ENCODE assay signal across 22 cellular contexts in the genomic region with DNA sequence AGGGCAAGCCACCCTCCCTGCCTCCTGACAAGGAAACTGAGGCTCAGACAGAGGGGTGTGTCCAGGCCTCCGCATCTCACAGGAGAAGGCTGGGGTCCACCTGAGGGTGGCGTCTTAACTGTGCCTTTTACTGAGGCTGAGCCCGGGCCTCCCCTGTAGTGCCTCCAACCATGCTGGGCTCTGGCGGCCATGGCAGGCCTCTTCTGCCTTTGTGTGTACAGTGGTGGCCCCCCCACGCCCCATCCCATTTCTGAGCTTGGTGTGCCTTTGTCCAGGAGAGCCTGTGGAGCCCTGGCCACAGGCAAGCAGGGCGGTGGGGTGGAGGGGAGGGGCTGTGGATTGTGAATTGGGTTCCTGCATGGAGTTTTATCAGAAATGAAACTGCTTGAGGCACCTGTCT.
"Had no signal": no experiment of that assay in that cellular context is flagged by ENCODE, and none has a peak within 500 bp of the region (broad histone marks: within the 10 kb centered on the region; RNA-seq: fewer than 3 reads in every experiment).

No MANE protein-coding gene starts in this region.

- DNase-seq: activated CD4-positive, alpha-beta T cell treated with anti-CD3 and anti-CD28 coated beads, Interleukin-2, amount 50 U/mL, for 1 hour; activated CD8-positive, alpha-beta memory T cell treated with anti-CD3 and anti-CD28 coated beads for 24 hours; activated CD8-positive, alpha-beta memory T cell treated with anti-CD3 and anti-CD28 coated beads, Interleukin-2, amount 50 U/mL, for 4 hours; activated naive CD4-positive, alpha-beta T cell treated with anti-CD3 and anti-CD28 coated beads for 36 hours; activated naive CD8-positive, alpha-beta T cell treated with anti-CD3 and anti-CD28 coated beads, Interleukin-2, amount 10 ng/mL, durations not matched to agents 7 days and 5 days; activated T-cell treated with anti-CD3 and anti-CD28 coated beads, Interleukin-2, amount 50 U/mL, for 4 hours; amniotic stem cell; colonic mucosa; heart left ventricle; immature natural killer cell; left ventricle myocardium inferior; nephron progenitor cell; nucleus accumbens; sigmoid colon; SK-N-SH; stimulated activated CD4-positive, alpha-beta T cell treated with anti-CD3 and anti-CD28 coated beads, Interleukin-4, amount 100 ng/mL, for 1 hour; stimulated activated naive CD4-positive, alpha-beta T cell treated with Interleukin-2 at 50 U/mL for 16 hours had no signal

- ATAC-seq: activated CD4-positive, CD25-positive, alpha-beta regulatory T cell treated with anti-CD3 and anti-CD28 coated beads, Interleukin-2, amount 50 U/mL, for 24 hours; activated T-cell treated with anti-CD3 and anti-CD28 coated beads, Interleukin-2, amount 50 U/mL, for 4 hours; gastroesophageal sphincter; heart left ventricle had no signal

- H3K27ac ChIP-seq: breast epithelium, colonic mucosa, epithelial cell of prostate, gastroesophageal sphincter, heart left ventricle, left ventricle myocardium inferior, sigmoid colon, VCaP had no signal

- H3K4me3 ChIP-seq: breast epithelium, colonic mucosa, gastroesophageal sphincter, heart left ventricle, left ventricle myocardium inferior, sigmoid colon had no signal

- H3K27me3 ChIP-seq: breast epithelium, colonic mucosa, gastroesophageal sphincter, heart left ventricle, sigmoid colon had no signal

- H3K9me3 ChIP-seq: breast epithelium, colonic mucosa, gastroesophageal sphincter, heart left ventricle, left ventricle myocardium inferior, sigmoid colon, SK-N-SH had no signal

- H3K36me3 ChIP-seq: breast epithelium had no signal
